In genomic region chr1:117612517-117613248, GRCh38 we compare ENCODE assay signal across 8 cellular contexts. TPM values are rescaled to one million over a fixed set of nuclear protein-coding genes. Genes with fewer than 3 reads are reported as not detected.
DNase-seq lines count a peak whose midpoint lies in the region; ATAC-seq and TF ChIP-seq lines count a peak whose summit lies in the region.
"Had no signal": no experiment of that assay in that cellular context is flagged by ENCODE, and none has a peak within 500 bp of the region (broad histone marks: within the 10 kb centered on the region; RNA-seq: fewer than 3 reads in every experiment).

No MANE protein-coding gene starts in this region.

- H3K27ac Mint-ChIP-seq in T-helper 2 cell treated with Interferon-gamma antibody and Interleukin-4, amounts not matched to agents 5 μg/mL and 100 μg/mL, for 36 hours = no peak overlapping the region
- peak overlapping the region; percentile 92 for H3K27ac Mint-ChIP-seq in stimulated activated naive B cell treated with anti-CD40 and anti-IgM and Interleukin-4, amounts not matched to agents 10 μg/mL and 1 μg/mL and 100 μg/mL, for 72 hours

- no peaks in the 10 kb centered on the region for H3K36me3 ChIP-seq in cardiac muscle cell

- no peaks in the 10 kb centered on the region for H3K9me3 Mint-ChIP-seq in T-helper 2 cell treated with Interferon-gamma antibody and Interleukin-4, amounts not matched to agents 5 μg/mL and 100 μg/mL, for 36 hours
- no peaks in the 10 kb centered on the region for H3K9me3 Mint-ChIP-seq in stimulated activated naive B cell treated with anti-CD40 and anti-IgM and Interleukin-4, amounts not matched to agents 10 μg/mL and 1 μg/mL and 100 μg/mL, for 72 hours
- H3K9me3 Mint-ChIP-seq: T-helper 1 cell treated with Interleukin-12 subunit alpha and Interleukin-12 subunit beta and Interleukin-4 antibody, amounts not matched to agents 30 μg/mL and 1 μg/mL, for 36 hours had no signal

- peak overlapping the region; percentile 3 for H3K4me3 Mint-ChIP-seq in T-helper 2 cell treated with Interferon-gamma antibody and Interleukin-4, amounts not matched to agents 5 μg/mL and 100 μg/mL, for 36 hours
- H3K4me3 Mint-ChIP-seq in stimulated activated naive B cell treated with anti-CD40 and anti-IgM and Interleukin-4, amounts not matched to agents 10 μg/mL and 1 μg/mL and 100 μg/mL, for 72 hours = peak overlapping the region; percentile 35 to 57
- H3K4me3 Mint-ChIP-seq: T-helper 1 cell treated with Interleukin-12 subunit alpha and Interleukin-12 subunit beta and Interleukin-4 antibody, amounts not matched to agents 30 μg/mL and 1 μg/mL, for 36 hours had no signal

- no peak overlapping the region for H3K4me3 ChIP-seq in cardiac muscle cell

- DNase-seq in HUDEP-2 (lab: John Stamatoyannopoulos, UW; ENCODE audit: unreplicated experiment in 76 of 76) (peak in 74 of 76 experiments; percentile 22 to 94 (median 73)), cardiac muscle cell (ENCODE audit: low read depth in 1 of 2, low spot score in 1 of 2) (peak; percentile 43 to 85), cortex of kidney (lab: John Stamatoyannopoulos, UW) (no peak), NCI-H1436 (lab: John Stamatoyannopoulos, UW) (no peak)
- DNase-seq in T-helper 2 cell treated with Interferon-gamma antibody and Interleukin-4, amounts not matched to agents 5 μg/mL and 100 μg/mL, for 36 hours (ENCODE audit: low spot score) = no peak
- DNase-seq in stimulated activated naive B cell treated with anti-CD40 and anti-IgM and Interleukin-4, amounts not matched to agents 10 μg/mL and 1 μg/mL and 100 μg/mL, for 72 hours = peak; percentile 15

- H3K27ac ChIP-seq in cardiac muscle cell = no peak overlapping the region

- H3K4me1 ChIP-seq in cardiac muscle cell (ENCODE audit: low read depth) = peaks cover 20% of the 10 kb centered on the region

- H3K27me3 Mint-ChIP-seq in T-helper 2 cell treated with Interferon-gamma antibody and Interleukin-4, amounts not matched to agents 5 μg/mL and 100 μg/mL, for 36 hours (ENCODE audit: low read depth) = peaks cover 7% of the 10 kb centered on the region
- H3K27me3 Mint-ChIP-seq in stimulated activated naive B cell treated with anti-CD40 and anti-IgM and Interleukin-4, amounts not matched to agents 10 μg/mL and 1 μg/mL and 100 μg/mL, for 72 hours = no peaks in the 10 kb centered on the region

- no peak for TF ChIP-seq CTCF in cardiac muscle cell (IDR thresholded peaks at IDR 0.05; ENCODE audit: low read depth, low read length)

- H3K36me3 Mint-ChIP-seq in T-helper 2 cell treated with Interferon-gamma antibody and Interleukin-4, amounts not matched to agents 5 μg/mL and 100 μg/mL, for 36 hours (ENCODE audit: low read depth) = peaks cover 32% of the 10 kb centered on the region
- H3K36me3 Mint-ChIP-seq in stimulated activated naive B cell treated with anti-CD40 and anti-IgM and Interleukin-4, amounts not matched to agents 10 μg/mL and 1 μg/mL and 100 μg/mL, for 72 hours = peaks cover 42 to 68% of the 10 kb centered on the region in 2 donors

- peaks cover 4% of the 10 kb centered on the region for H3K27me3 ChIP-seq in cardiac muscle cell

- peak; percentile 58 to 61 for ATAC-seq in stimulated activated naive B cell treated with anti-CD40 and anti-IgM and Interleukin-4, amounts not matched to agents 10 μg/mL and 1 μg/mL and 100 μg/mL, for 72 hours (replicated peaks)
- ATAC-seq in GM21390 (IDR thresholded peaks at IDR 0.05; ENCODE audit: unreplicated experiment) = no peak

- peaks cover 75% of the 10 kb centered on the region for H3K4me1 Mint-ChIP-seq in T-helper 2 cell treated with Interferon-gamma antibody and Interleukin-4, amounts not matched to agents 5 μg/mL and 100 μg/mL, for 36 hours (ENCODE audit: low read depth)
- peaks cover 74 to 99% of the 10 kb centered on the region in 2 donors for H3K4me1 Mint-ChIP-seq in stimulated activated naive B cell treated with anti-CD40 and anti-IgM and Interleukin-4, amounts not matched to agents 10 μg/mL and 1 μg/mL and 100 μg/mL, for 72 hours

- H3K9me3 ChIP-seq in cardiac muscle cell (ENCODE audit: low read depth) = no peaks in the 10 kb centered on the region

RNA-seq across cellular contexts. Expression of gene TENT5C, which starts 6.8 kb away (rescaled TPM):
- total RNA-seq in cardiac muscle cell = 0.32 and 0.63 TPM in 2 replicates
- 0.19 and 1.1 TPM in 2 replicates for polyA plus RNA-seq in cardiac muscle cell

Comparison
In these comparisons a context has a peak if more than half of its experiments do, and no peak if none do; other contexts are left out.
1. DNase-seq: peak in HUDEP-2 (74 of 76), cardiac muscle cell (2 of 2) and stimulated activated naive B cell treated with anti-CD40 and anti-IgM and Interleukin-4, amounts not matched to agents 10 μg/mL and 1 μg/mL and 100 μg/mL, for 72 hours (single experiment); none in T-helper 2 cell treated with Interferon-gamma antibody and Interleukin-4, amounts not matched to agents 5 μg/mL and 100 μg/mL, for 36 hours (single experiment), cortex of kidney (single experiment) and NCI-H1436 (single experiment).